ENCODE assay signal across 8 cellular contexts in genomic region chr6:42783177-42783875, GRCh38. TPM values are rescaled to one million over a fixed set of nuclear protein-coding genes. Genes with fewer than 3 reads are reported as not detected.
DNase-seq lines count a peak whose midpoint lies in the region; ATAC-seq lines count a peak whose summit lies in the region.

No MANE protein-coding gene starts in this region.

- peak; percentile 44 for ATAC-seq in HG02852 (IDR thresholded peaks at IDR 0.05; ENCODE audit: unreplicated experiment)

- no peaks in the 10 kb centered on the region for H3K27me3 Mint-ChIP-seq in activated CD4-positive, alpha-beta memory T cell treated with anti-CD3 and anti-CD28 coated beads, Interleukin-2, amount 10 ng/mL, durations not matched to agents 7 days and 5 days

- peaks cover 15% of the 10 kb centered on the region for H3K4me1 Mint-ChIP-seq in activated CD4-positive, alpha-beta memory T cell treated with anti-CD3 and anti-CD28 coated beads, Interleukin-2, amount 10 ng/mL, durations not matched to agents 7 days and 5 days

- peak overlapping the region; percentile 93 for H3K4me3 Mint-ChIP-seq in activated CD4-positive, alpha-beta memory T cell treated with anti-CD3 and anti-CD28 coated beads, Interleukin-2, amount 10 ng/mL, durations not matched to agents 7 days and 5 days

- DNase-seq in GM04504 (ENCODE audit: low read depth) = peak; percentile 46
- peak; percentile 42 for DNase-seq in NCI-H460 (ENCODE audit: extremely low read depth, low read depth)
- DNase-seq in activated CD4-positive, alpha-beta memory T cell treated with anti-CD3 and anti-CD28 coated beads, Interleukin-2, amount 10 ng/mL, durations not matched to agents 7 days and 5 days = peak; percentile 70
- DNase-seq in effector CD8-positive, alpha-beta T cell (lab: John Stamatoyannopoulos, UW) = peak; percentile 63
- DNase-seq in medulla oblongata (ENCODE audit: extremely low spot score) = peak; percentile 72
- peak; percentile 52 to 68 (median 55) for DNase-seq in stimulated activated CD4-positive, alpha-beta T cell treated with anti-CD3 and anti-CD28 coated beads, TNF-alpha, amount 100 ng/mL, for 4 hours (ENCODE audit: low read depth in 3 of 3)
- no peak for DNase-seq in OCI-M2 (lab: John Stamatoyannopoulos, UW; ENCODE audit: unreplicated experiment)

- POLR2A ChIA-PET in activated CD4-positive, alpha-beta memory T cell treated with anti-CD3 and anti-CD28 coated beads, Interleukin-2, amount 10 ng/mL, durations not matched to agents 7 days and 5 days (lab: Charles Lee) = interaction anchor here (0.7 to 20.1 kb wide), 20 partner anchors 10 to 277 kb away, joined by 3 to 658 read pairs (median 5); partner anchors contain the start of genes CNPY3, KLC4, KLHDC3 and MEA1

- peak overlapping the region; percentile 98 for H3K27ac Mint-ChIP-seq in activated CD4-positive, alpha-beta memory T cell treated with anti-CD3 and anti-CD28 coated beads, Interleukin-2, amount 10 ng/mL, durations not matched to agents 7 days and 5 days

- peaks cover 29% of the 10 kb centered on the region for H3K36me3 Mint-ChIP-seq in activated CD4-positive, alpha-beta memory T cell treated with anti-CD3 and anti-CD28 coated beads, Interleukin-2, amount 10 ng/mL, durations not matched to agents 7 days and 5 days (ENCODE audit: low read depth)

- H3K9me3 Mint-ChIP-seq in activated CD4-positive, alpha-beta memory T cell treated with anti-CD3 and anti-CD28 coated beads, Interleukin-2, amount 10 ng/mL, durations not matched to agents 7 days and 5 days = no peaks in the 10 kb centered on the region

- CTCF ChIA-PET in activated CD4-positive, alpha-beta memory T cell treated with anti-CD3 and anti-CD28 coated beads, Interleukin-2, amount 10 ng/mL, durations not matched to agents 7 days and 5 days (lab: Charles Lee) = interaction anchor here (0.5 to 4.5 kb wide), 5 partner anchors 12 to 230 kb away, joined by 4 to 31 read pairs (median 4); partner anchors contain the start of gene TBCC

RNA-seq across cellular contexts. Expression of gene BICRAL, which starts 1.5 kb away (rescaled TPM):
- total RNA-seq in NCI-H460 (2014; rRNA removed; shearing (Covaris generic)) = 7.1 and 7.3 TPM in 2 replicates
- 1.0 and 2.2 TPM in 2 replicates for polyA plus RNA-seq in NCI-H460 (2014; cell fraction: nucleus; rRNA removed)
- total RNA-seq in activated CD4-positive, alpha-beta memory T cell treated with anti-CD3 and anti-CD28 coated beads, Interleukin-2, amount 10 ng/mL, durations not matched to agents 7 days and 5 days = 10 to 100 TPM; 27.9 to 28.1 TPM

RNA-seq across cellular contexts. Expression of gene TBCC, which starts 37.4 kb away (rescaled TPM):
- 20.6 and 23.0 TPM in 2 replicates for total RNA-seq in NCI-H460 (2014; rRNA removed; shearing (Covaris generic))
- polyA plus RNA-seq in NCI-H460 (2014; cell fraction: nucleus; rRNA removed) = 21.6 and 29.1 TPM in 2 replicates
- 10 to 100 TPM; 33.7 to 34.9 TPM for total RNA-seq in activated CD4-positive, alpha-beta memory T cell treated with anti-CD3 and anti-CD28 coated beads, Interleukin-2, amount 10 ng/mL, durations not matched to agents 7 days and 5 days
